29 cellular contexts compared by ENCODE assay signal in the genomic region with DNA sequence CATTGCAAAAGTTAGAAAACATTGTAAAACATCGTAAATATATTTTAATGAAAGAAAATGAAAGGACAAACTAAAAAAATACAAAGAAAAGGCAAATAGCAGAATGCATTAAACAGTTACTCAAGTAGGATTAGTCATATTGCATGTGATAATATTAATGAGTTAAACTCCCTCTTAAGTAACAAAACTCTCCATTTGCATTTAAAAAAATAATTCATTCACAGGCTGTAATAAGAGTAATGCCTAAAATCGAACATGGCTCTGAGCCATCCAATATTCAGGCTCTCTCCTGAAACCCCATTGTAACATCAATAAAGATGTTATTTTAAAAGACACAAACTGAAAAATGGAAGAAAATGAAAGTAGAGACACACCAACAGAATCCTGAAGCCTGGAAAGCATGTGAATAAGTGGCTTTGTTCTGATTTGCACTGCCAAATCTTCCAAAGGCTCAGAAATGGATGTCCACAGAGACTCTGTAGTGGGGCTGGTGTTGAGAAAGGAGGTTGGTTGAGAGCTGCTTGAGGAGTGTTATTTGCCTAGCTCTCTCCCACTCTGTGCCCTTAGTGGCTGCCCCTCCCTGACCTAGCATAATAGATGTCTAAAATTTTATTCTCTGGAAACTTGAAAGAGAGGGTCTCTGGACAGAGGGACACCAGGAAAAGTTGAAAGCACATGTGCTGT.
"Had no signal": no experiment of that assay in that cellular context is flagged by ENCODE, and none has a peak within 500 bp of the region (broad histone marks: within the 10 kb centered on the region; RNA-seq: fewer than 3 reads in every experiment).

No MANE protein-coding gene starts in this region.

- H3K9me3 ChIP-seq: esophagus squamous epithelium, gastroesophageal sphincter, mucosa of descending colon, neutrophil, thyroid gland had no signal

- H3K4me1 ChIP-seq: esophagus squamous epithelium, gastroesophageal sphincter, thyroid gland had no signal

- ATAC-seq: gastroesophageal sphincter; mucosa of descending colon; stimulated activated memory B cell treated with anti-CD40 and anti-IgM and Interleukin-4, amounts not matched to agents 10 μg/mL and 1 μg/mL and 100 μg/mL, for 72 hours; stimulated activated naive CD8-positive, alpha-beta T cell treated with anti-CD3 and anti-CD28 coated beads, Interleukin-15, amount 100 ng/mL, for 72 hours; T-helper 17 cell had no signal

- H3K36me3 ChIP-seq: brain microvascular endothelial cell, esophagus squamous epithelium, gastroesophageal sphincter, neutrophil, thyroid gland had no signal

- H3K27me3 ChIP-seq: brain microvascular endothelial cell, esophagus squamous epithelium, gastroesophageal sphincter, hepatocyte, neutrophil, thyroid gland had no signal

- DNase-seq: activated CD4-positive, alpha-beta memory T cell treated with anti-CD3 and anti-CD28 coated beads for 36 hours; activated CD4-positive, alpha-beta T cell treated with anti-CD3 and anti-CD28 coated beads, Interleukin-2, amount 10 ng/mL, durations not matched to agents 24 days and 14 days; activated CD4-positive, CD25-positive, alpha-beta regulatory T cell treated with anti-CD3 and anti-CD28 coated beads, Interleukin-2, amount 50 U/mL, for 72 hours; activated CD8-positive, alpha-beta memory T cell treated with anti-CD3 and anti-CD28 coated beads, Interleukin-2, amount 50 U/mL, for 4 hours; activated gamma-delta T cell; activated naive CD4-positive, alpha-beta T cell treated with anti-CD3 and anti-CD28 coated beads, Interleukin-2, amount 10 ng/mL, durations not matched to agents 7 days and 5 days; activated naive CD8-positive, alpha-beta T cell treated with anti-CD3 and anti-CD28 coated beads, Interleukin-2, amount 10 ng/mL, durations not matched to agents 7 days and 5 days; activated T-cell treated with anti-CD3 and anti-CD28 coated beads, Interleukin-2, amount 50 U/mL, for 1 hour; amniotic stem cell; brain microvascular endothelial cell; effector CD8-positive, alpha-beta T cell; esophagus squamous epithelium; left cardiac atrium; mucosa of descending colon; retina; stimulated activated CD4-positive, alpha-beta T cell treated with anti-CD3 and anti-CD28 coated beads, Interleukin-1b, Interleukin-23, amount 100 ng/mL, for 48 hours; stimulated activated CD4-positive, alpha-beta T cell treated with anti-CD3 and anti-CD28 coated beads, Interleukin-4, amount 100 ng/mL, for 4 hours; stimulated activated CD8-positive, alpha-beta memory T cell treated with anti-CD3 and anti-CD28 coated beads, Interleukin-4, amount 100 ng/mL, for 48 hours; stimulated activated naive CD8-positive, alpha-beta T cell treated with anti-CD3 and anti-CD28 coated beads, Interleukin-15, amount 100 ng/mL, for 72 hours; T-helper 17 cell; T1000; thyroid gland had no signal

- H3K27ac ChIP-seq: brain microvascular endothelial cell, epithelial cell of prostate, esophagus squamous epithelium, gastroesophageal sphincter, hepatocyte, neutrophil, thyroid gland had no signal

- H3K4me3 ChIP-seq: esophagus squamous epithelium, gastroesophageal sphincter, hepatocyte, lung, mucosa of descending colon, smooth muscle cell, thyroid gland had no signal
